1 cellular context compared by ENCODE assay signal in the genomic region with DNA sequence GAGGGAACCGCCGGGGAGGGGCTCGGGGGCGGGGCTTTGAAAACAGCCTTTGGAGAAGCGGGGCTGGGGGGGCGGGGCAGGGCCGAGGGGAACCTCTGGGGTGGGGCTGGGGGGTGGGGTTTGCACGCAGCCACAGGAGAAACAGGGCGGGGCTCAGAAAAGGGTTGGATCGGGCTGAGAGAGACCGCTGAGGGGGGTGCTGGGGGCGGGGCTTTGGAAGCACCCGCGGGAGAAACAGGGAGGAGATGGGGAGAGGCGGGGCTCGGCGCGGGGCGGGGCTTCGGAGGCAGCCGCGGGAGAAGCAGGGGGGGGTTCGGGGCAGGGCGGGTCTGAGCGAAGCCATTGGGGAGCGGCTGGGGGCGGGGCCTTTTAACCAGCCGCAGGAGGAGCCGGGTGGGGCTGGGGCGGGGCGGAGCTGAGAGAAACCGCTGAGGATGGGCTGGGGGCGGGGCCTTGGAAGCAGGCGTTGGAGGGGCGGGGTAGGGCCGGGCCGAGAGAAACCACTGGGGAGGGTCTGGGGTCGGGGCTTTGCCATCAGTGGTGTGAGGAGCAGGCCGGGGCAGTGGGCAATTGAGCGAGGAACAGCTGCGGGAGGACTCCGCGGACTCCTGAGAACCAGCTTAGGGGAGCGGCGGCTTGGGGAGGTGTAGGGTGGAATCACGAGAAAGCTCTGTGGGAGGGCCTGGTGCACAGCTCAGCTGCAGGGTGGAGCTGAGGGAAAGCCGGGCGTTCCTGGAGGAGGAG.
TF ChIP-seq lines count a peak whose summit lies in the region.

No MANE protein-coding gene starts in this region.

TF ChIP-seq in GM12878, 131 proteins besides CTCF, POLR2A, EP300 and RAD21:
- TF ChIP-seq NR2C2 (IDR thresholded peaks at IDR 0.05; ENCODE audit: borderline replicate concordance, control insufficient read depth, insufficient read length, low read depth) (no peak), SP1 (IDR thresholded peaks at IDR 0.05; ENCODE audit: low read depth, low read length) (peak; percentile 24), CREB1 (IDR thresholded peaks at IDR 0.05; ENCODE audit: low read depth) (peak; percentile 7; the same call in 1 of the 2 replicates), SMARCA5 (IDR thresholded peaks at IDR 0.05) (peak; percentile 51; the same call in 1 of the 2 replicates), POLR2AphosphoS2 (IDR thresholded peaks at IDR 0.05; ENCODE audit: low read depth, low read length) (no peak)
